ENCODE assay signal across 12 cellular contexts in genomic region chr9:20512106-20512505, GRCh38.
DNase-seq lines count a peak whose midpoint lies in the region; ATAC-seq and TF ChIP-seq lines count a peak whose summit lies in the region.
"Had no signal": no experiment of that assay in that cellular context is flagged by ENCODE, and none has a peak within 500 bp of the region (broad histone marks: within the 10 kb centered on the region; RNA-seq: fewer than 3 reads in every experiment).

No MANE protein-coding gene starts in this region.

- H3K36me3 Mint-ChIP-seq in activated naive CD8-positive, alpha-beta T cell = peaks cover 2% of the 10 kb centered on the region
- peaks cover 28% of the 10 kb centered on the region for H3K36me3 Mint-ChIP-seq in activated naive CD8-positive, alpha-beta T cell treated with anti-CD3 and anti-CD28 coated beads for 36 hours
- H3K36me3 Mint-ChIP-seq: IgD-negative memory B cell had no signal

- no peaks in the 10 kb centered on the region for H3K9me3 ChIP-seq in skeletal muscle satellite cell (replicated peaks; ENCODE audit: low read length)

- H3K9ac ChIP-seq in skeletal muscle satellite cell (ENCODE audit: low read depth, low read length) = no peak overlapping the region

- DNase-seq in activated naive CD8-positive, alpha-beta T cell treated with anti-CD3 and anti-CD28 coated beads for 36 hours = no peak
- DNase-seq in NCI-H460 (ENCODE audit: extremely low read depth, low read depth) = peak; percentile 51
- DNase-seq in epithelial cell of esophagus (ENCODE audit: low read depth) = peak; percentile 61
- no peak for DNase-seq in inferior parietal cortex (ENCODE audit: extremely low spot score)
- no peak for DNase-seq in NOMO-1 treated with DMSO at 0.1 percent for 48 hours (lab: John Stamatoyannopoulos, UW; ENCODE audit: unreplicated experiment)
- DNase-seq: C1 segment of cervical spinal cord; stimulated activated CD4-positive, alpha-beta T cell treated with anti-CD3 and anti-CD28 coated beads, Interleukin-15, amount 100 ng/mL, for 24 hours; stimulated activated naive CD4-positive, alpha-beta T cell treated with Interleukin-2 at 50 U/mL for 16 hours had no signal

- H3K4me2 ChIP-seq in skeletal muscle satellite cell (ENCODE audit: low read length) = peak overlapping the region; percentile 43

- H3K4me3 ChIP-seq in epithelial cell of esophagus (ENCODE audit: low read length) (no peak overlapping the region), skeletal muscle satellite cell (ENCODE audit: low read length) (no peak overlapping the region)

- no peak overlapping the region for H3K4me3 Mint-ChIP-seq in activated naive CD8-positive, alpha-beta T cell
- no peak overlapping the region for H3K4me3 Mint-ChIP-seq in activated naive CD8-positive, alpha-beta T cell treated with anti-CD3 and anti-CD28 coated beads for 36 hours
- H3K4me3 Mint-ChIP-seq: IgD-negative memory B cell had no signal

- H3K4me1 ChIP-seq in skeletal muscle satellite cell (ENCODE audit: control insufficient read depth, insufficient read depth, low read length) = peaks cover 20% of the 10 kb centered on the region

- no peak for ATAC-seq in HG02870 (IDR thresholded peaks at IDR 0.05; ENCODE audit: unreplicated experiment)

- TF ChIP-seq CTCF in epithelial cell of esophagus (IDR thresholded peaks at IDR 0.05; ENCODE audit: insufficient read depth, low read depth, low read length, missing control alignments) = no peak

- no peaks in the 10 kb centered on the region for H3K9me3 Mint-ChIP-seq in activated naive CD8-positive, alpha-beta T cell (ENCODE audit: low read depth)
- H3K9me3 Mint-ChIP-seq in activated naive CD8-positive, alpha-beta T cell treated with anti-CD3 and anti-CD28 coated beads for 36 hours = peaks cover 4% of the 10 kb centered on the region

- peak overlapping the region; percentile 34 for H3K27ac Mint-ChIP-seq in activated naive CD8-positive, alpha-beta T cell
- no peak overlapping the region for H3K27ac Mint-ChIP-seq in activated naive CD8-positive, alpha-beta T cell treated with anti-CD3 and anti-CD28 coated beads for 36 hours
- H3K27ac Mint-ChIP-seq: IgD-negative memory B cell had no signal

- no peaks in the 10 kb centered on the region for H3K36me3 ChIP-seq in skeletal muscle satellite cell (ENCODE audit: insufficient read depth, low read length)

- no peaks in the 10 kb centered on the region for H3K27me3 Mint-ChIP-seq in activated naive CD8-positive, alpha-beta T cell
- no peaks in the 10 kb centered on the region for H3K27me3 Mint-ChIP-seq in activated naive CD8-positive, alpha-beta T cell treated with anti-CD3 and anti-CD28 coated beads for 36 hours
- H3K27me3 Mint-ChIP-seq: IgD-negative memory B cell had no signal

- H3K27me3 ChIP-seq in skeletal muscle satellite cell (ENCODE audit: control insufficient read depth, insufficient read depth, low read length) = no peaks in the 10 kb centered on the region

- peaks cover 79% of the 10 kb centered on the region for H3K4me1 Mint-ChIP-seq in activated naive CD8-positive, alpha-beta T cell (ENCODE audit: low read depth)
- H3K4me1 Mint-ChIP-seq in activated naive CD8-positive, alpha-beta T cell treated with anti-CD3 and anti-CD28 coated beads for 36 hours = peaks cover 76% of the 10 kb centered on the region

Comparison
In these comparisons a context has a peak if more than half of its experiments do, and no peak if none do; other contexts are left out.
1. DNase-seq: peak in NCI-H460 (single experiment) and epithelial cell of esophagus (single experiment); none in activated naive CD8-positive, alpha-beta T cell treated with anti-CD3 and anti-CD28 coated beads for 36 hours (single experiment), inferior parietal cortex (single experiment) and NOMO-1 treated with DMSO at 0.1 percent for 48 hours (single experiment).